8 cellular contexts compared by ENCODE assay signal in genomic region chr5:150758210-150758533, GRCh38. TPM values are rescaled to one million over a fixed set of nuclear protein-coding genes. Genes with fewer than 3 reads are reported as not detected.
DNase-seq lines count a peak whose midpoint lies in the region; ATAC-seq, FAIRE-seq and TF ChIP-seq lines count a peak whose summit lies in the region.

No MANE protein-coding gene starts in this region.

- peaks cover 50% of the 10 kb centered on the region for H3K79me2 ChIP-seq in PC-3 (ENCODE audit: low read length)

- no peaks in the 10 kb centered on the region for H3K9me2 ChIP-seq in PC-3 (replicated peaks; ENCODE audit: low read length)

- H4K20me1 ChIP-seq in PC-3 (ENCODE audit: low read length), result no peaks in the 10 kb centered on the region

- H3K4me3 ChIP-seq in HAP-1 (peak overlapping the region; percentile 96), PC-3 (ENCODE audit: low read length) (peak overlapping the region; percentile 84), gastroesophageal sphincter (peak overlapping the region; percentile 68 to 86), skeletal muscle satellite cell (ENCODE audit: low read length) (peak overlapping the region; percentile 89)

- no peaks in the 10 kb centered on the region for H3F3A ChIP-seq in PC-3 (ENCODE audit: low read length, unreplicated experiment)

- H3K27ac ChIP-seq in PC-3 (ENCODE audit: low read length) (peak overlapping the region; percentile 87), gastroesophageal sphincter (peak overlapping the region; percentile 92 to 96 (median 94))

- peak overlapping the region; percentile 89 for H2AFZ ChIP-seq in PC-3 (ENCODE audit: low read length)

- H3K9me3 ChIP-seq in HAP-1 (no peaks in the 10 kb centered on the region), PC-3 (ENCODE audit: low read length) (no peaks in the 10 kb centered on the region), gastroesophageal sphincter (no peaks in the 10 kb centered on the region), skeletal muscle satellite cell (replicated peaks; ENCODE audit: low read length) (no peaks in the 10 kb centered on the region)

- BruUV-seq in Calu3 (replicated peaks; lab: Mats Ljungman, UMichigan), result TSS peak; percentile 70
- BruUV-seq in PC-3 (replicated peaks; lab: Mats Ljungman, UMichigan), result no TSS peak

- no peak for TF ChIP-seq EP300 in gastroesophageal sphincter (IDR thresholded peaks at IDR 0.05)

- H3K4me1 ChIP-seq in HAP-1, result peaks cover 5% of the 10 kb centered on the region; the same call in 1 of the 2 replicates
- peaks cover 26% of the 10 kb centered on the region for H3K4me1 ChIP-seq in PC-3 (ENCODE audit: insufficient read depth, low read length)
- peaks cover 8 to 54% (median 8%) of the 10 kb centered on the region in 3 donors for H3K4me1 ChIP-seq in gastroesophageal sphincter
- H3K4me1 ChIP-seq in skeletal muscle satellite cell (ENCODE audit: control insufficient read depth, insufficient read depth, low read length), result peaks cover 23% of the 10 kb centered on the region

- intact Hi-C loops in Calu3 (cut with micrococcal nuclease; ENCODE audit: unreplicated experiment), result no loop called here
- intact Hi-C loops in PC-3 (cut with micrococcal nuclease), result loop anchor here (1.0 to 2.0 kb wide), 2 partner anchors 20 to 43 kb away; partner anchors contain the start of gene SMIM3

- POLR2A ChIA-PET in PC-3 (lab: Charles Lee; ENCODE audit: unreplicated experiment), result interaction anchor here (0.6 to 0.9 kb wide), 4 partner anchors 20 to 335 kb away, joined by 3 read pairs; partner anchors contain the start of gene SMIM3

- H3K27ac Mint-ChIP-seq in Calu3 (ENCODE audit: unreplicated experiment), result no peak overlapping the region

- H3K4me2 ChIP-seq in PC-3 (ENCODE audit: low read length) (peak overlapping the region; percentile 85), skeletal muscle satellite cell (ENCODE audit: low read length) (peak overlapping the region; percentile 91)

- H3K36me3 Mint-ChIP-seq in Calu3 (ENCODE audit: insufficient read depth, unreplicated experiment), result peaks cover 38% of the 10 kb centered on the region

- TF ChIP-seq POLR2A in gastroesophageal sphincter (IDR thresholded peaks at IDR 0.05), result peak in 1 of 2 donors; percentile 18

- peaks cover 26% of the 10 kb centered on the region for H3K36me3 ChIP-seq in HAP-1 (replicated peaks)
- peaks cover 30% of the 10 kb centered on the region for H3K36me3 ChIP-seq in PC-3 (ENCODE audit: low read depth, low read length)
- H3K36me3 ChIP-seq in gastroesophageal sphincter, result peaks cover 5 to 29% of the 10 kb centered on the region in 2 donors
- H3K36me3 ChIP-seq in skeletal muscle satellite cell (ENCODE audit: insufficient read depth, low read length), result peaks cover 27% of the 10 kb centered on the region

- no peaks in the 10 kb centered on the region for H3K27me3 ChIP-seq in HAP-1 (ENCODE audit: low read depth)
- no peaks in the 10 kb centered on the region for H3K27me3 ChIP-seq in PC-3 (ENCODE audit: low read length)
- H3K27me3 ChIP-seq in gastroesophageal sphincter, result no peaks in the 10 kb centered on the region
- H3K27me3 ChIP-seq in skeletal muscle satellite cell (ENCODE audit: control insufficient read depth, insufficient read depth, low read length), result no peaks in the 10 kb centered on the region

- ATAC-seq in PC-3 (peak; percentile 19), gastroesophageal sphincter (peak; percentile 28)

- no peak for TF ChIP-seq CTCF in Calu3 (IDR thresholded peaks at IDR 0.05; ENCODE audit: unreplicated experiment)
- TF ChIP-seq CTCF in PC-3 (conservative IDR thresholded peaks at IDR 0.05; ENCODE audit: low read depth, low read length), result no peak
- no peak for TF ChIP-seq CTCF in gastroesophageal sphincter (IDR thresholded peaks at IDR 0.05)
- no peak for TF ChIP-seq CTCF in D721Med (IDR thresholded peaks at IDR 0.05; ENCODE audit: insufficient read depth, missing control alignments)

- peaks cover 10% of the 10 kb centered on the region for H3K4me1 Mint-ChIP-seq in Calu3 (ENCODE audit: low read depth, unreplicated experiment)

- H3K27me3 Mint-ChIP-seq in Calu3 (ENCODE audit: unreplicated experiment), result peaks cover 10% of the 10 kb centered on the region

- 0 to 1% methylated on average over 2 to 10 of the region's 11 CpGs for WGBS in gastroesophageal sphincter (ENCODE audit: low coverage in 1 of 2), 2 donors

- FAIRE-seq in D721Med (lab: Jason Lieb, UNC), result no peak

- DNase-seq in Calu3 (no peak), HAP-1 (ENCODE audit: low spot score in 2 of 2) (no peak), PC-3 (no peak), NOMO-1 (lab: John Stamatoyannopoulos, UW; ENCODE audit: unreplicated experiment in 2 of 2) (no peak), D721Med (ENCODE audit: insufficient read length, low spot score) (no peak), CD1c-positive myeloid dendritic cell (ENCODE audit: extremely low spot score) (no peak)

- H3K9ac ChIP-seq in PC-3 (ENCODE audit: low read length), result peak overlapping the region; percentile 89
- peak overlapping the region; percentile 93 for H3K9ac ChIP-seq in skeletal muscle satellite cell (ENCODE audit: low read depth, low read length)

- in situ Hi-C loops in HAP-1 (cut with MboI; ENCODE audit: low sequenced_read_pairs), result no loop called here

- CTCF ChIA-PET in Calu3 (lab: Charles Lee) (interaction anchor here (0.6 to 1.4 kb wide), 7 partner anchors 20 to 1742 kb away, joined by 3 to 7 read pairs (median 4); partner anchors contain the start of genes RBM22 and SMIM3), PC-3 (lab: Charles Lee) (no interaction called here)

- no peak overlapping the region for H3K4me3 Mint-ChIP-seq in Calu3 (ENCODE audit: low read depth, unreplicated experiment)

- H3K9me3 Mint-ChIP-seq in Calu3 (ENCODE audit: low read depth, unreplicated experiment), result no peaks in the 10 kb centered on the region

RNA-seq across cellular contexts. Expression of gene DCTN4, which starts 0.6 kb away (rescaled TPM):
- 51.9 and 54.1 TPM in 2 replicates for total RNA-seq in Calu3 (2022)
- 40.5 and 45.0 TPM in 2 replicates for total RNA-seq in PC-3 (2014; rRNA removed)
- 10 to 100 TPM; 49.8 to 78.6 (median 55.2) TPM for total RNA-seq in gastroesophageal sphincter
- total RNA-seq in skeletal muscle satellite cell (2012; rRNA removed), result 59.6 and 62.6 TPM in 2 replicates

RNA-seq across cellular contexts. Expression of gene SMIM3, which starts 20.4 kb away (rescaled TPM):
- total RNA-seq in Calu3 (2022) (6.9 and 8.4 TPM in 2 replicates), PC-3 (2014; rRNA removed) (11.3 and 15.6 TPM in 2 replicates), gastroesophageal sphincter (10 to 100 TPM; 35.9 to 58.3 (median 47.9) TPM)
- total RNA-seq in skeletal muscle satellite cell (2012; rRNA removed), result 136 and 155 TPM in 2 replicates

RNA-seq across cellular contexts. Expression of gene RBM22, which starts 57.3 kb away (rescaled TPM):
- 53.4 and 60.8 TPM in 2 replicates for total RNA-seq in Calu3 (2022)
- 27.3 and 31.6 TPM in 2 replicates for total RNA-seq in PC-3 (2014; rRNA removed)
- total RNA-seq in gastroesophageal sphincter, result 10 to 100 TPM; 24.3 to 37.2 (median 32.4) TPM
- total RNA-seq in skeletal muscle satellite cell (2012; rRNA removed), result 21.4 and 25.1 TPM in 2 replicates
